Comparison of ENCODE assay signal across 1 cellular context in the genomic region with DNA sequence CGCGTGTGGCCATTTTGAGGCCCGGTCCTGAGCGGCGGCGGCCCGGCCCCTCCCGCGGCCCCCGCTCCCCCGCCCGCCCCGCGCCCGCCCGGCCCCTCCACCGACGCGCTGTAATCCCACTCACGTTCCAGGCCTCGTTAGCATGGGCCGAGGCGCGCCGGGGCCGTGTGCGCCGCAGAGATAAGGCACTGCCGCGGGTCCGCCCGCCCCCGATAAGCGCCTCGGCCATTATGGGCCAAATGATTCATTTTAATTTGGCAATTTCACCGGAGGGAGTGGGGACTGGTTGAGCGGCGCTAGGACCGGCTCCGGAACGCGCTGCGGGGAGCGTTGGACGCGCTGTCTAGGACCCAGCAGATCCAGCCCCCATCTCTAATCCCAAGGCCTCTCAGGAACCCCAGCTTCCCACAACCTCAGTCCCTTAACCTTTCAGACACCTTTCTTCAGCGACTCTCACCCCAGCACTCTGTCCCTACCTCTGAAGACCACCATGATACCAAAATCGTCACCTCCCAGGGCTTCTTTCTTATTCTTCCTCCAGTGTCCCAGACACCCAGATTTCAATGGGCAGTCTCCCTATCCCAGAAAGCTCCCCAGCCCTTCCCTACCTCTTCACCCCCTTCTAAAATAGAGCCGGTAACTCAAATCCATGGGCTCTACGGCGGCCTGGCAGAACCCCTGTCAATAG.
TF ChIP-seq lines count a peak whose summit lies in the region.

TAL1 (minus strand) TSS at position 39 of the 688 bp plus-strand sequence. CDS start 6,337 bp downstream, outside the sequence.

TF ChIP-seq in K562, 482 proteins besides CTCF, POLR2A, EP300 and RAD21 (continued from another document and continues in another):
- TF ChIP-seq GABPB1 (CRISPR knock-in tag; IDR thresholded peaks at IDR 0.05) = peak; percentile 75; the same call in 1 of the 2 replicates
- TF ChIP-seq, protein P1, sequence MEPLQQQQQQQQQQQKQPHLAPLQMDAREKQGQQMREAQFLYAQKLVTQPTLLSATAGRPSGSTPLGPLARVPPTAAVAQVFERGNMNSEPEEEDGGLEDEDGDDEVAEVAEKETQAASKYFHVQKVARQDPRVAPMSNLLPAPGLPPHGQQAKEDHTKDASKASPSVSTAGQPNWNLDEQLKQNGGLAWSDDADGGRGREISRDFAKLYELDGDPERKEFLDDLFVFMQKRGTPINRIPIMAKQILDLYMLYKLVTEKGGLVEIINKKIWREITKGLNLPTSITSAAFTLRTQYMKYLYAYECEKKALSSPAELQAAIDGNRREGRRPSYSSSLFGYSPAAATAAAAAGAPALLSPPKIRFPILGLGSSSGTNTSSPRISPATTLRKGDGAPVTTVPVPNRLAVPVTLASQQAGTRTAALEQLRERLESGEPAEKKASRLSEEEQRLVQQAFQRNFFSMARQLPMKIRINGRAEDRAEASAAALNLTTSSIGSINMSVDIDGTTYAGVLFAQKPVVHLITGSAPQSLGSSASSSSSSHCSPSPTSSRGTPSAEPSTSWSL (CRISPR knock-in tag; IDR thresholded peaks at IDR 0.05; ENCODE audit: borderline replicate concordance) = peak; percentile 11; the same call in 1 of the 2 replicates
- TF ChIP-seq MAFK (IDR thresholded peaks at IDR 0.05; ENCODE audit: low read length) = peak; percentile 29; the same call in 1 of the 2 replicates
- no peak for TF ChIP-seq NR4A1 (CRISPR knock-in tag; IDR thresholded peaks at IDR 0.05)
- TF ChIP-seq NR4A1 (tag; IDR thresholded peaks at IDR 0.05) = peak; percentile 61; the same call in 1 of the 2 replicates
- no peak; the same call in 1 of the 2 replicates for TF ChIP-seq STAT6 (CRISPR knock-in tag; IDR thresholded peaks at IDR 0.05)
- peak; percentile 89 for TF ChIP-seq TFAP4 (CRISPR knock-in tag; IDR thresholded peaks at IDR 0.05; ENCODE audit: borderline replicate concordance)
- TF ChIP-seq THAP12 (CRISPR knock-in tag; IDR thresholded peaks at IDR 0.05) = no peak
- TF ChIP-seq MECOM (CRISPR knock-in tag; IDR thresholded peaks at IDR 0.05) = no peak
- no peak for TF ChIP-seq POLR2AphosphoS2 (IDR thresholded peaks at IDR 0.05; ENCODE audit: low read length)
- peak; percentile 82; the same call in 1 of the 2 replicates for TF ChIP-seq NCOA1 (IDR thresholded peaks at IDR 0.05; ENCODE audit: low read depth)
- no peak for TF ChIP-seq PTTG1 (tag; IDR thresholded peaks at IDR 0.05; ENCODE audit: low read depth)
- TF ChIP-seq, protein P2, sequence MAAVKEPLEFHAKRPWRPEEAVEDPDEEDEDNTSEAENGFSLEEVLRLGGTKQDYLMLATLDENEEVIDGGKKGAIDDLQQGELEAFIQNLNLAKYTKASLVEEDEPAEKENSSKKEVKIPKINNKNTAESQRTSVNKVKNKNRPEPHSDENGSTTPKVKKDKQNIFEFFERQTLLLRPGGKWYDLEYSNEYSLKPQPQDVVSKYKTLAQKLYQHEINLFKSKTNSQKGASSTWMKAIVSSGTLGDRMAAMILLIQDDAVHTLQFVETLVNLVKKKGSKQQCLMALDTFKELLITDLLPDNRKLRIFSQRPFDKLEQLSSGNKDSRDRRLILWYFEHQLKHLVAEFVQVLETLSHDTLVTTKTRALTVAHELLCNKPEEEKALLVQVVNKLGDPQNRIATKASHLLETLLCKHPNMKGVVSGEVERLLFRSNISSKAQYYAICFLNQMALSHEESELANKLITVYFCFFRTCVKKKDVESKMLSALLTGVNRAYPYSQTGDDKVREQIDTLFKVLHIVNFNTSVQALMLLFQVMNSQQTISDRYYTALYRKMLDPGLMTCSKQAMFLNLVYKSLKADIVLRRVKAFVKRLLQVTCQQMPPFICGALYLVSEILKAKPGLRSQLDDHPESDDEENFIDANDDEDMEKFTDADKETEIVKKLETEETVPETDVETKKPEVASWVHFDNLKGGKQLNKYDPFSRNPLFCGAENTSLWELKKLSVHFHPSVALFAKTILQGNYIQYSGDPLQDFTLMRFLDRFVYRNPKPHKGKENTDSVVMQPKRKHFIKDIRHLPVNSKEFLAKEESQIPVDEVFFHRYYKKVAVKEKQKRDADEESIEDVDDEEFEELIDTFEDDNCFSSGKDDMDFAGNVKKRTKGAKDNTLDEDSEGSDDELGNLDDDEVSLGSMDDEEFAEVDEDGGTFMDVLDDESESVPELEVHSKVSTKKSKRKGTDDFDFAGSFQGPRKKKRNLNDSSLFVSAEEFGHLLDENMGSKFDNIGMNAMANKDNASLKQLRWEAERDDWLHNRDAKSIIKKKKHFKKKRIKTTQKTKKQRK (IDR thresholded peaks at IDR 0.05; ENCODE audit: borderline replicate concordance, low read depth, low read length) = no peak
- no peak for TF ChIP-seq ZFP91 (CRISPR knock-in tag; IDR thresholded peaks at IDR 0.05)
- TF ChIP-seq TOE1 (IDR thresholded peaks at IDR 0.05; ENCODE audit: borderline replicate concordance) = peak; percentile 78; the same call in 1 of the 2 replicates
- no peak for TF ChIP-seq TOE1 (CRISPR knock-in tag; IDR thresholded peaks at IDR 0.05; ENCODE audit: borderline replicate concordance, low read depth)
- no peak for TF ChIP-seq GTF2A2 (tag; IDR thresholded peaks at IDR 0.05)
- no peak for TF ChIP-seq HSF4 (CRISPR knock-in tag; IDR thresholded peaks at IDR 0.05; ENCODE audit: borderline replicate concordance)
- TF ChIP-seq ETV6 (IDR thresholded peaks at IDR 0.05; ENCODE audit: borderline replicate concordance in 1 of 2, low read depth in 2 of 2, low read length in 1 of 2) = peak in 1 of 2 experiments; percentile 65; a peak in 1 of 4 replicates
- TF ChIP-seq ETV6 (CRISPR knock-in tag; IDR thresholded peaks at IDR 0.05; ENCODE audit: borderline replicate concordance) = no peak
- TF ChIP-seq, protein P3, sequence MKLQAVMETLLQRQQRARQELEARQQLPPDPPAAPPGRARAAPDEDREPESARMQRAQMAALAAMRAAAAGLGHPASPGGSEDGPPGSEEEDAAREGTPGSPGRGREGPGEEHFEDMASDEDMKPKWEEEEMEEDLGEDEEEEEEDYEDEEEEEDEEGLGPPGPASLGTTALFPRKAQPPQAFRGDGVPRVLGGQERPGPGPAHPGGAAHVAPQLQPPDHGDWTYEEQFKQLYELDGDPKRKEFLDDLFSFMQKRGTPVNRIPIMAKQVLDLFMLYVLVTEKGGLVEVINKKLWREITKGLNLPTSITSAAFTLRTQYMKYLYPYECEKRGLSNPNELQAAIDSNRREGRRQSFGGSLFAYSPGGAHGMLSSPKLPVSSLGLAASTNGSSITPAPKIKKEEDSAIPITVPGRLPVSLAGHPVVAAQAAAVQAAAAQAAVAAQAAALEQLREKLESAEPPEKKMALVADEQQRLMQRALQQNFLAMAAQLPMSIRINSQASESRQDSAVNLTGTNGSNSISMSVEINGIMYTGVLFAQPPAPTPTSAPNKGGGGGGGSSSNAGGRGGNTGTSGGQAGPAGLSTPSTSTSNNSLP (IDR thresholded peaks at IDR 0.05; ENCODE audit: borderline replicate concordance, low read depth, low read length) = peak; percentile 99
- TF ChIP-seq ATF7 (IDR thresholded peaks at IDR 0.05) = peak; percentile 81
- TF ChIP-seq TCFL5 (CRISPR knock-in tag; conservative IDR thresholded peaks at IDR 0.05) = no peak
- TF ChIP-seq MBD2 (IDR thresholded peaks at IDR 0.05; ENCODE audit: borderline replicate concordance, low read depth) = peak; percentile 90
